ENCODE assay signal across 13 cellular contexts in genomic region chr5:56900395-56900794, GRCh38. TPM values are rescaled to one million over a fixed set of nuclear protein-coding genes. Genes with fewer than 3 reads are reported as not detected.
DNase-seq lines count a peak whose midpoint lies in the region; ATAC-seq, FAIRE-seq and TF ChIP-seq lines count a peak whose summit lies in the region.
"Had no signal": no experiment of that assay in that cellular context is flagged by ENCODE, and none has a peak within 500 bp of the region (broad histone marks: within the 10 kb centered on the region; RNA-seq: fewer than 3 reads in every experiment).

No MANE protein-coding gene starts in this region.

- no peaks in the 10 kb centered on the region; the same call in 1 of the 2 replicates for H3K4me1 ChIP-seq in HepG2 (ENCODE audit: insufficient read depth, low read length)
- H3K4me1 ChIP-seq in right lobe of liver, result no peaks in the 10 kb centered on the region
- H3K4me1 ChIP-seq in PC-3 (ENCODE audit: insufficient read depth, low read length), result no peaks in the 10 kb centered on the region
- H3K4me1 ChIP-seq: upper lobe of right lung had no signal

- ATAC-seq in HepG2 (peak; percentile 24), right lobe of liver (no peak), PC-3 (peak; percentile 55), esophagus mucosa (peak; percentile 27), GM18867 (IDR thresholded peaks at IDR 0.05; ENCODE audit: unreplicated experiment) (no peak)
- ATAC-seq in stimulated activated naive B cell treated with anti-CD40 and anti-IgM and Interleukin-4, amounts not matched to agents 10 μg/mL and 1 μg/mL and 100 μg/mL, for 72 hours (replicated peaks), result peak; percentile 55 to 69
- no peak for ATAC-seq in activated CD8-positive, alpha-beta T cell treated with anti-CD3 and anti-CD28 coated beads, Interleukin-2, amount 10 ng/mL, durations not matched to agents 7 days and 5 days
- ATAC-seq: activated naive CD8-positive, alpha-beta T cell treated with anti-CD3 and anti-CD28 coated beads, Interleukin-2, amount 50 U/mL, for 24 hours had no signal

- no peak overlapping the region for H3K4me3 Mint-ChIP-seq in stimulated activated naive B cell treated with anti-CD40 and anti-IgM and Interleukin-4, amounts not matched to agents 10 μg/mL and 1 μg/mL and 100 μg/mL, for 72 hours
- no peak overlapping the region for H3K4me3 Mint-ChIP-seq in activated CD8-positive, alpha-beta T cell treated with anti-CD3 and anti-CD28 coated beads, Interleukin-2, amount 10 ng/mL, durations not matched to agents 7 days and 5 days
- H3K4me3 Mint-ChIP-seq: activated naive CD8-positive, alpha-beta T cell treated with anti-CD3 and anti-CD28 coated beads, Interleukin-2, amount 50 U/mL, for 24 hours; naive thymus-derived CD8-positive, alpha-beta T cell had no signal

- H2AFZ ChIP-seq in HepG2 (ENCODE audit: low read length), result no peak overlapping the region
- H2AFZ ChIP-seq in PC-3 (ENCODE audit: low read length), result no peak overlapping the region

- H3K4me3 ChIP-seq in HepG2 (replicated peaks in 1 of 3; ENCODE audit: insufficient read depth in 1 of 3, low read depth in 2 of 3, low read length in 3 of 3), result no peak overlapping the region
- no peak overlapping the region for H3K4me3 ChIP-seq in right lobe of liver
- H3K4me3 ChIP-seq in PC-3 (ENCODE audit: low read length), result no peak overlapping the region
- H3K4me3 ChIP-seq: upper lobe of right lung had no signal

- TF ChIP-seq POLR2A in HepG2 (IDR thresholded peaks at IDR 0.05; ENCODE audit: insufficient read depth in 1 of 2, low read depth in 2 of 2, low read length in 2 of 2) (no peak), right lobe of liver (IDR thresholded peaks at IDR 0.05) (no peak)

- no peak for TF ChIP-seq RAD21 in HepG2 (CRISPR knock-in tag; IDR thresholded peaks at IDR 0.05)

- no peaks in the 10 kb centered on the region for H4K20me1 ChIP-seq in HepG2 (ENCODE audit: insufficient read depth, low read length)
- H4K20me1 ChIP-seq in PC-3 (ENCODE audit: low read length), result no peaks in the 10 kb centered on the region

- no TSS peak for BruUV-seq in HepG2 (replicated peaks; lab: Mats Ljungman, UMichigan)
- no TSS peak for BruUV-seq in PC-3 (replicated peaks; lab: Mats Ljungman, UMichigan)

- no peaks in the 10 kb centered on the region for H3K9me3 Mint-ChIP-seq in stimulated activated naive B cell treated with anti-CD40 and anti-IgM and Interleukin-4, amounts not matched to agents 10 μg/mL and 1 μg/mL and 100 μg/mL, for 72 hours
- no peaks in the 10 kb centered on the region for H3K9me3 Mint-ChIP-seq in activated CD8-positive, alpha-beta T cell treated with anti-CD3 and anti-CD28 coated beads, Interleukin-2, amount 10 ng/mL, durations not matched to agents 7 days and 5 days (ENCODE audit: insufficient read depth)
- H3K9me3 Mint-ChIP-seq: activated naive CD8-positive, alpha-beta T cell treated with anti-CD3 and anti-CD28 coated beads, Interleukin-2, amount 50 U/mL, for 24 hours; naive thymus-derived CD8-positive, alpha-beta T cell had no signal

- CTCF ChIA-PET in HepG2 (lab: Yijun Ruan, JAX; ENCODE audit: low intra/inter-chr PET ratio, low total read pairs) (interaction anchor here (0.8 to 2.4 kb wide), 6 partner anchors 96 to 321 kb away, joined by 3 to 22 read pairs (median 6); no protein-coding TSS in a partner anchor), PC-3 (lab: Charles Lee) (interaction anchor here (0.7 to 1.4 kb wide), 2 partner anchors 10 to 238 kb away, joined by 4 read pairs; no protein-coding TSS in a partner anchor)
- CTCF ChIA-PET in activated CD8-positive, alpha-beta T cell treated with anti-CD3 and anti-CD28 coated beads, Interleukin-2, amount 10 ng/mL, durations not matched to agents 7 days and 5 days (lab: Charles Lee), result interaction anchor here (0.6 to 5.6 kb wide), 14 partner anchors 9 to 398 kb away, joined by 3 to 54 read pairs (median 5); partner anchors contain the start of gene SETD9

- peaks cover 4 to 9% of the 10 kb centered on the region in 2 donors for H3K4me1 Mint-ChIP-seq in stimulated activated naive B cell treated with anti-CD40 and anti-IgM and Interleukin-4, amounts not matched to agents 10 μg/mL and 1 μg/mL and 100 μg/mL, for 72 hours
- H3K4me1 Mint-ChIP-seq in activated CD8-positive, alpha-beta T cell treated with anti-CD3 and anti-CD28 coated beads, Interleukin-2, amount 10 ng/mL, durations not matched to agents 7 days and 5 days (ENCODE audit: low read depth), result no peaks in the 10 kb centered on the region

- H3F3A ChIP-seq in PC-3 (ENCODE audit: low read length, unreplicated experiment), result no peaks in the 10 kb centered on the region

- DNase-seq in HepG2 (ENCODE audit: low spot score) (no peak), right lobe of liver (no peak), PC-3 (peak; percentile 2), T1000 (lab: John Stamatoyannopoulos, UW) (no peak)
- DNase-seq in stimulated activated naive B cell treated with anti-CD40 and anti-IgM and Interleukin-4, amounts not matched to agents 10 μg/mL and 1 μg/mL and 100 μg/mL, for 72 hours, result no peak
- DNase-seq in activated CD8-positive, alpha-beta T cell treated with anti-CD3 and anti-CD28 coated beads, Interleukin-2, amount 10 ng/mL, durations not matched to agents 7 days and 5 days, result no peak
- DNase-seq: activated naive CD8-positive, alpha-beta T cell treated with anti-CD3 and anti-CD28 coated beads, Interleukin-2, amount 50 U/mL, for 24 hours; GF-D8; upper lobe of right lung had no signal

- no peaks in the 10 kb centered on the region for H3K27me3 Mint-ChIP-seq in stimulated activated naive B cell treated with anti-CD40 and anti-IgM and Interleukin-4, amounts not matched to agents 10 μg/mL and 1 μg/mL and 100 μg/mL, for 72 hours
- H3K27me3 Mint-ChIP-seq in activated CD8-positive, alpha-beta T cell treated with anti-CD3 and anti-CD28 coated beads, Interleukin-2, amount 10 ng/mL, durations not matched to agents 7 days and 5 days (ENCODE audit: low read depth), result peaks cover 15% of the 10 kb centered on the region
- H3K27me3 Mint-ChIP-seq: naive thymus-derived CD8-positive, alpha-beta T cell had no signal

- intact Hi-C loops in HepG2 (cut with micrococcal nuclease; ENCODE audit: unreplicated experiment), result loop anchor here (2.0 kb wide), 1 partner anchor 320 kb away; no protein-coding TSS in a partner anchor
- intact Hi-C loops in right lobe of liver (cut with DNase I), result loop anchor here in 1 of 2 donors (10.0 kb wide), 2 partner anchors 54 to 244 kb away; partner anchors contain the start of gene MIER3
- intact Hi-C loops in PC-3 (cut with micrococcal nuclease), result loop anchor here (1.0 to 10.0 kb wide), 5 partner anchors 182 to 1564 kb away; partner anchors contain the start of gene PLK2

- 36% methylated on average over 4 of the region's 4 CpGs for WGBS in HepG2 (ENCODE audit: low lambda C conversion rate)
- 32% methylated on average over 4 of the region's 4 CpGs for WGBS in right lobe of liver (ENCODE audit: insufficient coverage, low coverage, low lambda C conversion rate, missing lambda C conversion rate)

- H3K9me2 ChIP-seq in PC-3 (replicated peaks; ENCODE audit: low read length), result no peaks in the 10 kb centered on the region

- TF ChIP-seq CTCF in HepG2 (CRISPR knock-in tag; IDR thresholded peaks at IDR 0.05) (no peak), right lobe of liver (IDR thresholded peaks at IDR 0.05) (no peak), PC-3 (conservative IDR thresholded peaks at IDR 0.05; ENCODE audit: low read depth, low read length) (no peak)

- H3K27me3 ChIP-seq in HepG2 (ENCODE audit: control insufficient read depth in 1 of 2, insufficient read depth in 2 of 2, low read length in 2 of 2) (no peaks in the 10 kb centered on the region), right lobe of liver (no peaks in the 10 kb centered on the region), PC-3 (ENCODE audit: low read length) (no peaks in the 10 kb centered on the region)
- H3K27me3 ChIP-seq: upper lobe of right lung had no signal

- H3K79me2 ChIP-seq in HepG2 (ENCODE audit: insufficient read depth, low read length) (no peaks in the 10 kb centered on the region), PC-3 (ENCODE audit: low read length) (no peaks in the 10 kb centered on the region)

- H3K36me3 Mint-ChIP-seq in stimulated activated naive B cell treated with anti-CD40 and anti-IgM and Interleukin-4, amounts not matched to agents 10 μg/mL and 1 μg/mL and 100 μg/mL, for 72 hours, result peaks cover 7 to 15% of the 10 kb centered on the region in 2 donors
- peaks cover 10% of the 10 kb centered on the region for H3K36me3 Mint-ChIP-seq in activated CD8-positive, alpha-beta T cell treated with anti-CD3 and anti-CD28 coated beads, Interleukin-2, amount 10 ng/mL, durations not matched to agents 7 days and 5 days (ENCODE audit: low read depth)

- no peak overlapping the region for H3K9ac ChIP-seq in HepG2 (ENCODE audit: insufficient read depth, low read depth, low read length)
- no peak overlapping the region for H3K9ac ChIP-seq in PC-3 (ENCODE audit: low read length)

- H3K9me3 ChIP-seq in HepG2 (ENCODE audit: low read length), result no peaks in the 10 kb centered on the region
- H3K9me3 ChIP-seq in right lobe of liver, result no peaks in the 10 kb centered on the region
- H3K9me3 ChIP-seq in PC-3 (ENCODE audit: low read length), result no peaks in the 10 kb centered on the region
- H3K9me3 ChIP-seq: upper lobe of right lung had no signal

- H3K27ac ChIP-seq in HepG2 (ENCODE audit: extremely low read length, insufficient read depth, low read length) (no peak overlapping the region), right lobe of liver (no peak overlapping the region), PC-3 (ENCODE audit: low read length) (no peak overlapping the region)
- H3K27ac ChIP-seq: upper lobe of right lung had no signal

- H3K27ac Mint-ChIP-seq in stimulated activated naive B cell treated with anti-CD40 and anti-IgM and Interleukin-4, amounts not matched to agents 10 μg/mL and 1 μg/mL and 100 μg/mL, for 72 hours, result no peak overlapping the region
- no peak overlapping the region for H3K27ac Mint-ChIP-seq in activated CD8-positive, alpha-beta T cell treated with anti-CD3 and anti-CD28 coated beads, Interleukin-2, amount 10 ng/mL, durations not matched to agents 7 days and 5 days
- H3K27ac Mint-ChIP-seq: activated naive CD8-positive, alpha-beta T cell treated with anti-CD3 and anti-CD28 coated beads, Interleukin-2, amount 50 U/mL, for 24 hours; naive thymus-derived CD8-positive, alpha-beta T cell had no signal

- in situ Hi-C loops in HepG2 (cut with HindIII; ENCODE audit: extremely low pct_ligation_motif_present, low pct_unique_long_range_greater_than_20kb), result loop anchor here (5.0 to 10.0 kb wide), 2 partner anchors 237 to 314 kb away; no protein-coding TSS in a partner anchor

- H3K4me2 ChIP-seq in HepG2 (ENCODE audit: low read depth, low read length), result no peak overlapping the region
- peak overlapping the region; percentile 24; the same call in 1 of the 2 replicates for H3K4me2 ChIP-seq in PC-3 (ENCODE audit: low read length)

- no peak for FAIRE-seq in HepG2 (lab: Jason Lieb, UNC)
- FAIRE-seq: endometrium had no signal

- no peak for TF ChIP-seq EP300 in HepG2 (IDR thresholded peaks at IDR 0.05; ENCODE audit: low read depth in 2 of 2, low read length in 2 of 2)
- no peak for TF ChIP-seq EP300 in HepG2 (CRISPR knock-in tag; IDR thresholded peaks at IDR 0.05; ENCODE audit: borderline replicate concordance)

- POLR2A ChIA-PET in HepG2 (lab: Yijun Ruan, JAX) (no interaction called here), PC-3 (lab: Charles Lee; ENCODE audit: unreplicated experiment) (interaction anchor here (0.6 kb wide), 1 partner anchor 286 kb away, joined by 3 read pairs; no protein-coding TSS in a partner anchor)
- POLR2A ChIA-PET in activated CD8-positive, alpha-beta T cell treated with anti-CD3 and anti-CD28 coated beads, Interleukin-2, amount 10 ng/mL, durations not matched to agents 7 days and 5 days (lab: Charles Lee), result no interaction called here

- no peaks in the 10 kb centered on the region; a peak in 2 of 5 replicates for H3K36me3 ChIP-seq in HepG2 (replicated peaks in 1 of 2; ENCODE audit: control insufficient read depth in 1 of 2, insufficient read depth in 2 of 2, low read length in 2 of 2)
- H3K36me3 ChIP-seq in right lobe of liver, result no peaks in the 10 kb centered on the region
- H3K36me3 ChIP-seq in PC-3 (ENCODE audit: low read depth, low read length), result no peaks in the 10 kb centered on the region
- H3K36me3 ChIP-seq: upper lobe of right lung had no signal

RNA-seq across cellular contexts. Expression of gene SETD9, which starts 9.0 kb away (rescaled TPM):
- total RNA-seq in HepG2 (2016; rRNA removed; fragmentation: Illumina TruSeq; extraction: Trizol) (14.6 and 17.8 TPM in 2 replicates), right lobe of liver (10 to 100 TPM in 3 of 6 experiments, 1 to 10 TPM in 3; 4.9 to 18.8 (median 9.9) TPM), PC-3 (2014; rRNA removed) (4.5 and 6.0 TPM in 2 replicates), esophagus mucosa (7.8 TPM)
- 29.5 and 30.1 TPM in 2 replicates for total RNA-seq in HepG2 (2016; cell fraction: cytosol; rRNA removed; fragmentation: Illumina TruSeq; extraction: Trizol; ENCODE audit: low read depth)
- 15.1 and 15.7 TPM in 2 replicates for total RNA-seq in HepG2 (2016; cell fraction: insoluble cytoplasmic fraction; rRNA removed; fragmentation: Illumina TruSeq; extraction: Trizol)
- 29.7 and 31.0 TPM in 2 replicates for total RNA-seq in HepG2 (2016; cell fraction: membrane; rRNA removed; fragmentation: Illumina TruSeq; extraction: Trizol)
- total RNA-seq in HepG2 (2016; cell fraction: nucleus; rRNA removed; fragmentation: Illumina TruSeq; extraction: Trizol), result 12.8 and 14.0 TPM in 2 replicates
- 4.8 and 5.5 TPM in 2 replicates for polyA plus RNA-seq in HepG2 (2011; rRNA removed)
- 2.7 and 3.0 TPM in 2 replicates for polyA plus RNA-seq in HepG2 (2011; cell fraction: cytosol; rRNA removed)
- polyA plus RNA-seq in HepG2 (2011; cell fraction: nucleus; rRNA removed), result 1.7 and 2.6 TPM in 2 replicates
- 5.7 and 6.0 TPM in 2 replicates for polyA plus RNA-seq in HepG2 (2012)
- polyA plus RNA-seq in HepG2 (2016; cell fraction: cytosol; fragmentation: Illumina TruSeq; extraction: Trizol; ENCODE audit: low read depth), result 25.5 and 31.1 TPM in 2 replicates
- 12.3 and 13.7 TPM in 2 replicates for polyA plus RNA-seq in HepG2 (2016; cell fraction: insoluble cytoplasmic fraction; fragmentation: Illumina TruSeq; extraction: Trizol; ENCODE audit: low read depth)
- polyA plus RNA-seq in HepG2 (2016; cell fraction: membrane; fragmentation: Illumina TruSeq; extraction: Trizol; ENCODE audit: low read depth), result 23.9 and 28.6 TPM in 2 replicates
- 15.5 and 17.4 TPM in 2 replicates for polyA plus RNA-seq in HepG2 (2016; cell fraction: nucleus; fragmentation: Illumina TruSeq; extraction: Trizol; ENCODE audit: insufficient read depth, low read depth)
- polyA minus RNA-seq in HepG2 (2011; rRNA and poly(A)+ RNA removed; ENCODE audit: low replicate concordance), result 2.7 TPM in 2 replicates
- polyA minus RNA-seq in HepG2 (2011; cell fraction: cytosol; rRNA and poly(A)+ RNA removed), result 3.3 and 4.5 TPM in 2 replicates
- polyA minus RNA-seq in HepG2 (2011; cell fraction: nucleus; rRNA and poly(A)+ RNA removed), result 8.5 and 9.9 TPM in 2 replicates
- total RNA-seq in activated CD8-positive, alpha-beta T cell treated with anti-CD3 and anti-CD28 coated beads, Interleukin-2, amount 10 ng/mL, durations not matched to agents 7 days and 5 days, result 1 to 10 TPM; 4.7 to 5.6 TPM

RNA-seq across cellular contexts. Expression of gene MIER3, which starts 51.5 kb away (rescaled TPM):
- total RNA-seq in HepG2 (2016; rRNA removed; fragmentation: Illumina TruSeq; extraction: Trizol), result 38.8 and 63.5 TPM in 2 replicates
- 1.1 and 2.4 TPM in 2 replicates for total RNA-seq in HepG2 (2016; cell fraction: cytosol; rRNA removed; fragmentation: Illumina TruSeq; extraction: Trizol; ENCODE audit: low read depth)
- total RNA-seq in HepG2 (2016; cell fraction: insoluble cytoplasmic fraction; rRNA removed; fragmentation: Illumina TruSeq; extraction: Trizol), result 40.3 and 58.9 TPM in 2 replicates
- 5.6 and 8.3 TPM in 2 replicates for total RNA-seq in HepG2 (2016; cell fraction: membrane; rRNA removed; fragmentation: Illumina TruSeq; extraction: Trizol)
- 35.4 TPM in 2 replicates for total RNA-seq in HepG2 (2016; cell fraction: nucleus; rRNA removed; fragmentation: Illumina TruSeq; extraction: Trizol)
- 11.8 and 14.6 TPM in 2 replicates for polyA plus RNA-seq in HepG2 (2011; rRNA removed)
- polyA plus RNA-seq in HepG2 (2011; cell fraction: cytosol; rRNA removed), result 5.4 and 7.9 TPM in 2 replicates
- polyA plus RNA-seq in HepG2 (2011; cell fraction: nucleus; rRNA removed), result 13.5 and 15.5 TPM in 2 replicates
- polyA plus RNA-seq in HepG2 (2012), result 9.6 and 15.3 TPM in 2 replicates
- polyA plus RNA-seq in HepG2 (2016; cell fraction: cytosol; fragmentation: Illumina TruSeq; extraction: Trizol; ENCODE audit: low read depth), result 0.28 and 0.40 TPM in 2 replicates
- polyA plus RNA-seq in HepG2 (2016; cell fraction: insoluble cytoplasmic fraction; fragmentation: Illumina TruSeq; extraction: Trizol; ENCODE audit: low read depth), result 20.4 and 22.1 TPM in 2 replicates
- polyA plus RNA-seq in HepG2 (2016; cell fraction: membrane; fragmentation: Illumina TruSeq; extraction: Trizol; ENCODE audit: low read depth), result 2.0 and 2.5 TPM in 2 replicates
- polyA plus RNA-seq in HepG2 (2016; cell fraction: nucleus; fragmentation: Illumina TruSeq; extraction: Trizol; ENCODE audit: insufficient read depth, low read depth), result 33.9 and 37.6 TPM in 2 replicates
- polyA minus RNA-seq in HepG2 (2011; rRNA and poly(A)+ RNA removed; ENCODE audit: low replicate concordance), result 25.7 and 34.6 TPM in 2 replicates
- polyA minus RNA-seq in HepG2 (2011; cell fraction: cytosol; rRNA and poly(A)+ RNA removed), result 17.3 and 18.2 TPM in 2 replicates
- polyA minus RNA-seq in HepG2 (2011; cell fraction: nucleus; rRNA and poly(A)+ RNA removed), result 30.4 and 37.5 TPM in 2 replicates
- 10 to 100 TPM in 4 of 6 experiments, 1 to 10 TPM in 2; 7.3 to 14.7 (median 11.2) TPM for total RNA-seq in right lobe of liver
- total RNA-seq in PC-3 (2014; rRNA removed), result 5.8 and 6.5 TPM in 2 replicates
- total RNA-seq in esophagus mucosa, result 10.2 TPM
- total RNA-seq in activated CD8-positive, alpha-beta T cell treated with anti-CD3 and anti-CD28 coated beads, Interleukin-2, amount 10 ng/mL, durations not matched to agents 7 days and 5 days, result 10 to 100 TPM; 22.5 to 24.1 TPM

Comparison
In these comparisons a context has a peak if more than half of its experiments do, and no peak if none do; other contexts are left out.
1. ATAC-seq: peak in HepG2 (single experiment), PC-3 (single experiment), esophagus mucosa (single experiment) and stimulated activated naive B cell treated with anti-CD40 and anti-IgM and Interleukin-4, amounts not matched to agents 10 μg/mL and 1 μg/mL and 100 μg/mL, for 72 hours (2 of 2); none in right lobe of liver (0 of 4), activated CD8-positive, alpha-beta T cell treated with anti-CD3 and anti-CD28 coated beads, Interleukin-2, amount 10 ng/mL, durations not matched to agents 7 days and 5 days (single experiment) and GM18867 (single experiment).